8 cellular contexts compared by ENCODE assay signal in genomic region chr1:110035236-110035752, GRCh38. TPM values are rescaled to one million over a fixed set of nuclear protein-coding genes. Genes with fewer than 3 reads are reported as not detected.
A peak's percentile ranks its signal among the peaks of the same experiment; 100 is the strongest.
DNase-seq lines count a peak whose midpoint lies in the region; ATAC-seq and TF ChIP-seq lines count a peak whose summit lies in the region.

No MANE protein-coding gene starts in this region.

- H3K4me1 Mint-ChIP-seq in activated CD4-positive, alpha-beta memory T cell treated with anti-CD3 and anti-CD28 coated beads for 36 hours (ENCODE audit: low read depth): peaks cover 54% of the 10 kb centered on the region
- H3K4me1 Mint-ChIP-seq in stimulated activated naive B cell treated with anti-CD40 and anti-IgM and Interleukin-4, amounts not matched to agents 10 μg/mL and 1 μg/mL and 100 μg/mL, for 72 hours: peaks cover 39 to 43% of the 10 kb centered on the region in 2 donors

- H3K36me3 ChIP-seq in GM06990 (ENCODE audit: control insufficient read depth, insufficient read depth, low read length): peaks cover 18% of the 10 kb centered on the region
- peaks cover 28% of the 10 kb centered on the region for H3K36me3 ChIP-seq in iPS-18a (ENCODE audit: control insufficient read depth, low read depth, low read length)

- H3K9ac ChIP-seq in iPS-18a (ENCODE audit: low read length): peak overlapping the region; percentile 88

- H3K27me3 ChIP-seq in GM06990 (replicated peaks; ENCODE audit: control insufficient read depth, insufficient read depth, low read length): no peaks in the 10 kb centered on the region
- no peaks in the 10 kb centered on the region for H3K27me3 ChIP-seq in iPS-18a (ENCODE audit: control insufficient read depth, insufficient read depth, low read length)

- CTCF ChIA-PET in activated CD4-positive, alpha-beta memory T cell treated with anti-CD3 and anti-CD28 coated beads for 36 hours (lab: Charles Lee): interaction anchor here (0.9 to 14.8 kb wide), 12 partner anchors 21 to 460 kb away, joined by 3 to 186 read pairs (median 4); partner anchors contain the start of genes AHCYL1, AMPD2 and GNAT2

- peak overlapping the region; percentile 89 for H3K4me3 ChIP-seq in GM06990 (replicated peaks; ENCODE audit: low read depth, low read length)
- H3K4me3 ChIP-seq in iPS-18a (ENCODE audit: low read length): peak overlapping the region; percentile 76

- no peaks in the 10 kb centered on the region for H3K9me3 Mint-ChIP-seq in activated CD4-positive, alpha-beta memory T cell treated with anti-CD3 and anti-CD28 coated beads for 36 hours
- H3K9me3 Mint-ChIP-seq in stimulated activated naive B cell treated with anti-CD40 and anti-IgM and Interleukin-4, amounts not matched to agents 10 μg/mL and 1 μg/mL and 100 μg/mL, for 72 hours: no peaks in the 10 kb centered on the region

- H3K27ac Mint-ChIP-seq in activated CD4-positive, alpha-beta memory T cell treated with anti-CD3 and anti-CD28 coated beads for 36 hours: peak overlapping the region; percentile 15
- H3K27ac Mint-ChIP-seq in stimulated activated naive B cell treated with anti-CD40 and anti-IgM and Interleukin-4, amounts not matched to agents 10 μg/mL and 1 μg/mL and 100 μg/mL, for 72 hours: peak overlapping the region; percentile 80

- no peaks in the 10 kb centered on the region for H3K9me3 ChIP-seq in iPS-18a (ENCODE audit: control insufficient read depth, low read depth, low read length)

- intact Hi-C loops in activated CD4-positive, alpha-beta memory T cell treated with anti-CD3 and anti-CD28 coated beads for 36 hours (cut with micrococcal nuclease): loop anchor here (2.0 kb wide), 2 partner anchors 26 to 50 kb away; no protein-coding TSS in a partner anchor

- DNase-seq in GM06990 (ENCODE audit: extremely low read depth, insufficient read length) (no peak), activated gamma-delta T cell treated with Interleukin-2 at 50 U/mL for 16 hours (no peak), dermis blood vessel endothelial cell (no peak), SK-N-DZ (ENCODE audit: low spot score) (no peak)
- no peak for DNase-seq in activated CD4-positive, alpha-beta memory T cell treated with anti-CD3 and anti-CD28 coated beads for 36 hours
- DNase-seq in stimulated activated naive B cell treated with anti-CD40 and anti-IgM and Interleukin-4, amounts not matched to agents 10 μg/mL and 1 μg/mL and 100 μg/mL, for 72 hours: no peak

- TF ChIP-seq CTCF in GM06990 (IDR thresholded peaks at IDR 0.05; ENCODE audit: insufficient read depth, low read length, poor library complexity, severe bottlenecking): no peak

- no peaks in the 10 kb centered on the region for H3K27me3 Mint-ChIP-seq in activated CD4-positive, alpha-beta memory T cell treated with anti-CD3 and anti-CD28 coated beads for 36 hours
- H3K27me3 Mint-ChIP-seq in stimulated activated naive B cell treated with anti-CD40 and anti-IgM and Interleukin-4, amounts not matched to agents 10 μg/mL and 1 μg/mL and 100 μg/mL, for 72 hours: no peaks in the 10 kb centered on the region

- peak; percentile 24 for ATAC-seq in HG03066 (IDR thresholded peaks at IDR 0.05; ENCODE audit: low read depth, unreplicated experiment)
- ATAC-seq in stimulated activated naive B cell treated with anti-CD40 and anti-IgM and Interleukin-4, amounts not matched to agents 10 μg/mL and 1 μg/mL and 100 μg/mL, for 72 hours (replicated peaks): no peak

- peaks cover 14% of the 10 kb centered on the region for H3K36me3 Mint-ChIP-seq in activated CD4-positive, alpha-beta memory T cell treated with anti-CD3 and anti-CD28 coated beads for 36 hours
- H3K36me3 Mint-ChIP-seq in stimulated activated naive B cell treated with anti-CD40 and anti-IgM and Interleukin-4, amounts not matched to agents 10 μg/mL and 1 μg/mL and 100 μg/mL, for 72 hours: peaks cover 13 to 20% of the 10 kb centered on the region in 2 donors

- peak overlapping the region; percentile 82 for H3K4me3 Mint-ChIP-seq in activated CD4-positive, alpha-beta memory T cell treated with anti-CD3 and anti-CD28 coated beads for 36 hours
- H3K4me3 Mint-ChIP-seq in stimulated activated naive B cell treated with anti-CD40 and anti-IgM and Interleukin-4, amounts not matched to agents 10 μg/mL and 1 μg/mL and 100 μg/mL, for 72 hours: peak overlapping the region; percentile 87 to 90

- no peak overlapping the region for H3K27ac ChIP-seq in iPS-18a (ENCODE audit: low read length)

- H3K4me1 ChIP-seq in iPS-18a (ENCODE audit: control insufficient read depth, low read depth, low read length): peaks cover 15% of the 10 kb centered on the region

- POLR2A ChIA-PET in activated CD4-positive, alpha-beta memory T cell treated with anti-CD3 and anti-CD28 coated beads for 36 hours (lab: Charles Lee): interaction anchor here (0.7 to 1.6 kb wide), 8 partner anchors 15 to 304 kb away, joined by 3 to 7 read pairs (median 3); partner anchors contain the start of genes AHCYL1 and RBM15

RNA-seq across cellular contexts. Expression of gene STRIP1, which starts 0.9 kb away (rescaled TPM):
- 10 to 100 TPM; 22.7 to 25.7 TPM for total RNA-seq in activated CD4-positive, alpha-beta memory T cell treated with anti-CD3 and anti-CD28 coated beads for 36 hours
- 50.4 and 55.1 TPM in 2 replicates for total RNA-seq in dermis blood vessel endothelial cell
- polyA plus RNA-seq in SK-N-DZ (2014; cell fraction: cytosol; rRNA removed): 30.2 and 42.1 TPM in 2 replicates
- polyA plus RNA-seq in SK-N-DZ (2014; cell fraction: nucleus; rRNA removed): 125 and 160 TPM in 2 replicates

RNA-seq across cellular contexts. Expression of gene ALX3, which starts 35.2 kb away (rescaled TPM):
- total RNA-seq in activated CD4-positive, alpha-beta memory T cell treated with anti-CD3 and anti-CD28 coated beads for 36 hours: not detected
- not detected in 2 replicates for total RNA-seq in dermis blood vessel endothelial cell
- 0.40 and 2.0 TPM in 2 replicates for polyA plus RNA-seq in SK-N-DZ (2014; cell fraction: cytosol; rRNA removed)
- polyA plus RNA-seq in SK-N-DZ (2014; cell fraction: nucleus; rRNA removed): 0.15 and 0.25 TPM in 2 replicates

RNA-seq across cellular contexts. Expression of gene AHCYL1, which starts 50.7 kb away (rescaled TPM):
- 10 to 100 TPM; 89.6 to 92.3 TPM for total RNA-seq in activated CD4-positive, alpha-beta memory T cell treated with anti-CD3 and anti-CD28 coated beads for 36 hours
- 47.1 and 62.7 TPM in 2 replicates for total RNA-seq in dermis blood vessel endothelial cell
- polyA plus RNA-seq in SK-N-DZ (2014; cell fraction: cytosol; rRNA removed): 28.0 and 30.8 TPM in 2 replicates
- polyA plus RNA-seq in SK-N-DZ (2014; cell fraction: nucleus; rRNA removed): 37.6 and 49.6 TPM in 2 replicates
